ENCODE assay signal across 15 cellular contexts in genomic region chr6:138865480-138866101, GRCh38.
DNase-seq lines count a peak whose midpoint lies in the region; ATAC-seq lines count a peak whose summit lies in the region.
"Had no signal": no experiment of that assay in that cellular context is flagged by ENCODE, and none has a peak within 500 bp of the region (broad histone marks: within the 10 kb centered on the region; RNA-seq: fewer than 3 reads in every experiment).

No MANE protein-coding gene starts in this region.

- peak overlapping the region; percentile 8 for H3K27ac Mint-ChIP-seq in activated CD4-positive, alpha-beta T cell treated with anti-CD3 and anti-CD28 coated beads for 36 hours
- peak overlapping the region in 1 of 6 donors; percentile 0 for H3K27ac Mint-ChIP-seq in naive B cell
- H3K27ac Mint-ChIP-seq: CD8-positive, alpha-beta memory T cell; GM23338 had no signal

- H3K4me3 Mint-ChIP-seq in activated CD4-positive, alpha-beta T cell treated with anti-CD3 and anti-CD28 coated beads for 36 hours, result no peak overlapping the region
- peak overlapping the region in 1 of 8 donors; percentile 23 for H3K4me3 Mint-ChIP-seq in naive B cell
- H3K4me3 Mint-ChIP-seq: CD8-positive, alpha-beta memory T cell; GM23338 had no signal

- intact Hi-C loops in activated CD4-positive, alpha-beta T cell treated with anti-CD3 and anti-CD28 coated beads for 36 hours (cut with DNase I, micrococcal nuclease), result no loop called here

- peaks cover 5% of the 10 kb centered on the region for H3K27me3 Mint-ChIP-seq in activated CD4-positive, alpha-beta T cell treated with anti-CD3 and anti-CD28 coated beads for 36 hours
- H3K27me3 Mint-ChIP-seq in naive B cell, result peaks cover 0 to 5% (median 3%) of the 10 kb centered on the region in 3 donors

- no peaks in the 10 kb centered on the region for H3K36me3 Mint-ChIP-seq in activated CD4-positive, alpha-beta T cell treated with anti-CD3 and anti-CD28 coated beads for 36 hours (ENCODE audit: low read depth)
- no peaks in the 10 kb centered on the region for H3K36me3 Mint-ChIP-seq in naive B cell
- H3K36me3 Mint-ChIP-seq: CD8-positive, alpha-beta memory T cell had no signal

- ATAC-seq in activated CD4-positive, alpha-beta T cell treated with anti-CD3 and anti-CD28 coated beads for 36 hours, result peak; percentile 22
- ATAC-seq in naive B cell (ENCODE audit: low read depth in 2 of 2) (no peak), GM18861 (IDR thresholded peaks at IDR 0.05; ENCODE audit: unreplicated experiment) (no peak)
- ATAC-seq: GM23338, K562 had no signal

- POLR2A ChIA-PET in activated CD4-positive, alpha-beta T cell treated with anti-CD3 and anti-CD28 coated beads for 36 hours (lab: Charles Lee), result no interaction called here

- H3K9me3 Mint-ChIP-seq in activated CD4-positive, alpha-beta T cell treated with anti-CD3 and anti-CD28 coated beads for 36 hours (ENCODE audit: low read depth), result no peaks in the 10 kb centered on the region
- peaks cover 0 to 2% (median 0%) of the 10 kb centered on the region in 7 donors for H3K9me3 Mint-ChIP-seq in naive B cell
- H3K9me3 Mint-ChIP-seq: CD8-positive, alpha-beta memory T cell; GM23338 had no signal

- H3K4me1 Mint-ChIP-seq in activated CD4-positive, alpha-beta T cell treated with anti-CD3 and anti-CD28 coated beads for 36 hours, result peaks cover 19% of the 10 kb centered on the region
- H3K4me1 Mint-ChIP-seq in naive B cell, result peaks cover 0 to 6% (median 4%) of the 10 kb centered on the region in 3 donors
- H3K4me1 Mint-ChIP-seq: CD8-positive, alpha-beta memory T cell had no signal

- DNase-seq in activated CD4-positive, alpha-beta T cell treated with anti-CD3 and anti-CD28 coated beads for 36 hours, result no peak
- DNase-seq in activated CD4-positive, alpha-beta T cell treated with anti-CD3 and anti-CD28 coated beads for 1 hour, result no peak
- peak; percentile 6 for DNase-seq in stimulated activated CD4-positive, alpha-beta T cell treated with anti-CD3 and anti-CD28 coated beads, Interleukin-1b, Interleukin-23, amount 100 ng/mL, for 48 hours
- DNase-seq in stimulated activated CD4-positive, alpha-beta T cell treated with anti-CD3 and anti-CD28 coated beads, Interleukin-12 subunit alpha, Interleukin-12 subunit beta, amount 100 ng/mL, for 4 hours, result no peak
- DNase-seq in naive B cell (peak; percentile 1), ecto neural progenitor cell (ENCODE audit: low spot score) (no peak)
- DNase-seq: 8988T; AML-193; Caco-2; CD8-positive, alpha-beta memory T cell; DMS79; H7 had no signal

- CTCF ChIA-PET in activated CD4-positive, alpha-beta T cell treated with anti-CD3 and anti-CD28 coated beads for 36 hours (lab: Charles Lee), result interaction anchor here (0.6 to 0.7 kb wide), 2 partner anchors 17 to 312 kb away, joined by 3 to 4 read pairs; no protein-coding TSS in a partner anchor

Comparison
In these comparisons a context has a peak if more than half of its experiments do, and no peak if none do; other contexts are left out.
1. DNase-seq: peak in stimulated activated CD4-positive, alpha-beta T cell treated with anti-CD3 and anti-CD28 coated beads, Interleukin-1b, Interleukin-23, amount 100 ng/mL, for 48 hours (single experiment) and naive B cell (single experiment); none in activated CD4-positive, alpha-beta T cell treated with anti-CD3 and anti-CD28 coated beads for 36 hours (single experiment), activated CD4-positive, alpha-beta T cell treated with anti-CD3 and anti-CD28 coated beads for 1 hour (single experiment), stimulated activated CD4-positive, alpha-beta T cell treated with anti-CD3 and anti-CD28 coated beads, Interleukin-12 subunit alpha, Interleukin-12 subunit beta, amount 100 ng/mL, for 4 hours (single experiment) and ecto neural progenitor cell (single experiment).